Comparison of ENCODE assay signal across 8 cellular contexts in genomic region chr16:88936008-88936912, GRCh38. TPM values are rescaled to one million over a fixed set of nuclear protein-coding genes. Genes with fewer than 3 reads are reported as not detected.
DNase-seq lines count a peak whose midpoint lies in the region; ATAC-seq and TF ChIP-seq lines count a peak whose summit lies in the region.

No MANE protein-coding gene starts in this region.

- H3K36me3 Mint-ChIP-seq in activated CD4-positive, alpha-beta T cell treated with anti-CD3 and anti-CD28 coated beads, Interleukin-2, amount 10 ng/mL, durations not matched to agents 24 days and 14 days (ENCODE audit: low read depth), result no peaks in the 10 kb centered on the region

- WGBS in right cardiac atrium, result 39% methylated on average over 38 of the region's 38 CpGs
- 19 to 21% methylated on average over 32 to 34 of the region's 38 CpGs for WGBS in tibial nerve, 2 donors

- H3K9me3 Mint-ChIP-seq in activated CD4-positive, alpha-beta T cell treated with anti-CD3 and anti-CD28 coated beads, Interleukin-2, amount 10 ng/mL, durations not matched to agents 24 days and 14 days, result no peaks in the 10 kb centered on the region

- peak in 1 of 2 donors; percentile 52 for TF ChIP-seq EP300 in tibial nerve (IDR thresholded peaks at IDR 0.05)

- no peaks in the 10 kb centered on the region for H3K4me1 Mint-ChIP-seq in activated CD4-positive, alpha-beta T cell treated with anti-CD3 and anti-CD28 coated beads, Interleukin-2, amount 10 ng/mL, durations not matched to agents 24 days and 14 days

- H3K4me1 ChIP-seq in right cardiac atrium (ENCODE audit: control insufficient read depth, insufficient read depth, low read length) (peaks cover 2% of the 10 kb centered on the region), tibial nerve (peaks cover 0 to 56% (median 17%) of the 10 kb centered on the region in 4 donors), SJCRH30 (peaks cover 3% of the 10 kb centered on the region; the same call in 1 of the 2 replicates)

- intact Hi-C loops in activated CD4-positive, alpha-beta T cell treated with anti-CD3 and anti-CD28 coated beads, Interleukin-2, amount 10 ng/mL, durations not matched to agents 24 days and 14 days (cut with micrococcal nuclease), result no loop called here
- intact Hi-C loops in right cardiac atrium (cut with DNase I), result loop anchor here in 1 of 4 donors (5.0 kb wide), 1 partner anchor 231 kb away; no protein-coding TSS in a partner anchor

- H3K9me3 ChIP-seq in right cardiac atrium (ENCODE audit: control insufficient read depth, low read length) (no peaks in the 10 kb centered on the region), tibial nerve (no peaks in the 10 kb centered on the region), SJCRH30 (replicated peaks) (no peaks in the 10 kb centered on the region)

- no peaks in the 10 kb centered on the region for H3K36me3 ChIP-seq in tibial nerve
- H3K36me3 ChIP-seq in SJCRH30, result no peaks in the 10 kb centered on the region

- no peak overlapping the region for H3K27ac Mint-ChIP-seq in activated CD4-positive, alpha-beta T cell treated with anti-CD3 and anti-CD28 coated beads, Interleukin-2, amount 10 ng/mL, durations not matched to agents 24 days and 14 days

- no peak overlapping the region for H3K4me3 ChIP-seq in right cardiac atrium (ENCODE audit: low read length)
- H3K4me3 ChIP-seq in tibial nerve, result peak overlapping the region in 1 of 4 donors; percentile 12
- H3K4me3 ChIP-seq in SJCRH30, result no peak overlapping the region

- DNase-seq in activated CD4-positive, alpha-beta T cell treated with anti-CD3 and anti-CD28 coated beads, Interleukin-2, amount 10 ng/mL, durations not matched to agents 24 days and 14 days, result peak; percentile 65
- DNase-seq in activated CD4-positive, alpha-beta T cell treated with anti-CD3 and anti-CD28 coated beads for 1 hour, result no peak
- peak; percentile 56 for DNase-seq in SIG-M5 (lab: John Stamatoyannopoulos, UW)
- peak in 2 of 3 donors; percentile 76 to 86 for DNase-seq in right cardiac atrium
- DNase-seq in tibial nerve (ENCODE audit: low spot score in 2 of 2), result peak in 1 of 2 donors; percentile 40
- no peak for DNase-seq in activated gamma-delta T cell (lab: John Stamatoyannopoulos, UW)
- no peak for DNase-seq in SJCRH30

- H3K27me3 Mint-ChIP-seq in activated CD4-positive, alpha-beta T cell treated with anti-CD3 and anti-CD28 coated beads, Interleukin-2, amount 10 ng/mL, durations not matched to agents 24 days and 14 days, result peaks cover 24% of the 10 kb centered on the region

- TF ChIP-seq CTCF in tibial nerve (IDR thresholded peaks at IDR 0.05), result no peak

- TF ChIP-seq POLR2A in tibial nerve (IDR thresholded peaks at IDR 0.05), result no peak

- H3K27me3 ChIP-seq in right cardiac atrium (ENCODE audit: control insufficient read depth, insufficient read depth), result no peaks in the 10 kb centered on the region
- peaks cover 0 to 48% of the 10 kb centered on the region in 2 donors for H3K27me3 ChIP-seq in tibial nerve
- H3K27me3 ChIP-seq in SJCRH30, result no peaks in the 10 kb centered on the region

- no peak overlapping the region for H3K4me3 Mint-ChIP-seq in activated CD4-positive, alpha-beta T cell treated with anti-CD3 and anti-CD28 coated beads, Interleukin-2, amount 10 ng/mL, durations not matched to agents 24 days and 14 days

- H3K27ac ChIP-seq in right cardiac atrium (ENCODE audit: low read length) (peak overlapping the region; percentile 1), tibial nerve (peak overlapping the region in 3 of 4 donors; percentile 60 to 67 (median 65)), SJCRH30 (no peak overlapping the region)

- peak in 1 of 2 donors; percentile 4 for ATAC-seq in right cardiac atrium
- no peak for ATAC-seq in GM21528 (IDR thresholded peaks at IDR 0.05; ENCODE audit: low FRiP score, unreplicated experiment)

RNA-seq across cellular contexts. Expression of gene CBFA2T3, which starts 40.7 kb away (rescaled TPM):
- not detected in 2 replicates for total RNA-seq in activated CD4-positive, alpha-beta T cell treated with anti-CD3 and anti-CD28 coated beads, Interleukin-2, amount 10 ng/mL, durations not matched to agents 24 days and 14 days
- 1 to 10 TPM; 5.6 to 8.5 (median 6.9) TPM for total RNA-seq in right cardiac atrium
- polyA plus RNA-seq in right cardiac atrium, result 7.3 TPM
- 1 to 10 TPM in 3 of 4 donors, under 1 TPM in 1; 0.78 to 5.0 (median 2.8) TPM for total RNA-seq in tibial nerve
- 1.8 and 3.5 TPM in 2 replicates for total RNA-seq in SJCRH30 (2014; rRNA removed; shearing (Covaris generic))

Comparison
In these comparisons a context has a peak if more than half of its experiments do, and no peak if none do; other contexts are left out.
1. DNase-seq: peak in activated CD4-positive, alpha-beta T cell treated with anti-CD3 and anti-CD28 coated beads, Interleukin-2, amount 10 ng/mL, durations not matched to agents 24 days and 14 days (single experiment), SIG-M5 (single experiment) and right cardiac atrium (2 of 3); none in activated CD4-positive, alpha-beta T cell treated with anti-CD3 and anti-CD28 coated beads for 1 hour (single experiment), activated gamma-delta T cell (single experiment) and SJCRH30 (0 of 2).